1 cellular context compared by ENCODE assay signal in genomic region chr10:98920362-98920761, GRCh38.
TF ChIP-seq lines count a peak whose summit lies in the region.

No MANE protein-coding gene starts in this region.

TF ChIP-seq in K562, 482 proteins besides CTCF, POLR2A, EP300 and RAD21 (continued from another document):
- no peak for TF ChIP-seq MGA (IDR thresholded peaks at IDR 0.05)
- no peak for TF ChIP-seq CEBPB (tag; IDR thresholded peaks at IDR 0.05)
- TF ChIP-seq ZNF263 (CRISPR knock-in tag; IDR thresholded peaks at IDR 0.05; ENCODE audit: borderline replicate concordance) = no peak
- no peak for TF ChIP-seq HMGXB4 (CRISPR knock-in tag; IDR thresholded peaks at IDR 0.05)
- TF ChIP-seq PRPF4 (IDR thresholded peaks at IDR 0.05; ENCODE audit: insufficient read depth, low read depth, low read length, poor library complexity, severe bottlenecking) = no peak
- no peak for TF ChIP-seq RCOR1 (IDR thresholded peaks at IDR 0.05; ENCODE audit: borderline replicate concordance in 1 of 2, low read depth in 2 of 2, low read length in 2 of 2)
- no peak for TF ChIP-seq SPI1 (IDR thresholded peaks at IDR 0.05; ENCODE audit: borderline replicate concordance, low read depth, low read length)
